ENCODE assay signal across 13 cellular contexts in the genomic region with DNA sequence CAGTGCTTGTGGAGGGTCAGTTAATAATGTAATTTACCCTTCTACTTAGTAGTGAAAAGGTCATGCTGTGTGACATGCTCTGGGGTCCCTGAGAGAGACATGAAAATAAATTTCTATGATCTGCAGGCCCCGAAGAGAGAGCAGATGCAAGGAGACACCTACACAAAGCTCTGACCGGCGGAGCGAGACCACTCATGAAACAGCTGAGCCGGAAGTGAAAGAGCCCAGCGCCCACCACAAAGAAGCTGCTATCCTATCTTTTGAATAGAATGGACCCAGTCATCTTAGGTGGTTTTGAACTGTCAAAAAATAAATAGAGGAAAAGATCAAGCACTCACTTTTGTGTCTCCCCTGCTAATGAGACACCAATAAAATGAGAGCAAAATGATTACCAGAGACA.
A peak's percentile ranks its signal among the peaks of the same experiment; 100 is the strongest.
DNase-seq lines count a peak whose midpoint lies in the region; ATAC-seq lines count a peak whose summit lies in the region.
"Had no signal": no experiment of that assay in that cellular context is flagged by ENCODE, and none has a peak within 500 bp of the region (broad histone marks: within the 10 kb centered on the region; RNA-seq: fewer than 3 reads in every experiment).

No MANE protein-coding gene starts in this region.

- H4K91ac ChIP-seq in neuronal stem cell (ENCODE audit: low read depth, low read length, poor library complexity): no peak overlapping the region

- H2BK12ac ChIP-seq in neuronal stem cell (ENCODE audit: low read length): no peak overlapping the region

- H3K27me3 Mint-ChIP-seq in effector memory CD8-positive, alpha-beta T cell: peaks cover 0 to 3% of the 10 kb centered on the region in 2 donors

- H3K9me3 ChIP-seq in neuronal stem cell (replicated peaks in 1 of 2; ENCODE audit: control insufficient read depth in 2 of 2, insufficient read depth in 1 of 2, low read depth in 1 of 2, low read length in 2 of 2): no peaks in the 10 kb centered on the region

- peaks cover 2 to 6% of the 10 kb centered on the region in 2 donors for H3K4me1 ChIP-seq in neuronal stem cell (ENCODE audit: control insufficient read depth in 2 of 2, insufficient read depth in 1 of 2, low read depth in 1 of 2, low read length in 2 of 2)

- ATAC-seq in GM19043 (IDR thresholded peaks at IDR 0.05; ENCODE audit: low read depth, unreplicated experiment): peak; percentile 96
- ATAC-seq in HG02759 (IDR thresholded peaks at IDR 0.05; ENCODE audit: unreplicated experiment): peak; percentile 96
- peak; percentile 88 for ATAC-seq in HG03558 (IDR thresholded peaks at IDR 0.05; ENCODE audit: extremely low read depth, unreplicated experiment)
- no peak for ATAC-seq in effector memory CD8-positive, alpha-beta T cell (replicated peaks)
- ATAC-seq: stimulated activated effector memory CD8-positive, alpha-beta T cell treated with anti-CD3 and anti-CD28 coated beads, Interleukin-12 subunit alpha, Interleukin-12 subunit beta, amount 100 ng/mL, for 72 hours had no signal

- H3K14ac ChIP-seq in neuronal stem cell (ENCODE audit: low read length): no peak overlapping the region

- no peak overlapping the region for H3K4me3 Mint-ChIP-seq in effector memory CD8-positive, alpha-beta T cell
- H3K4me3 Mint-ChIP-seq: mesothelial cell of epicardium; stimulated activated effector memory CD8-positive, alpha-beta T cell treated with anti-CD3 and anti-CD28 coated beads, Interleukin-12 subunit alpha, Interleukin-12 subunit beta, amount 100 ng/mL, for 72 hours had no signal

- no peak overlapping the region for H3K23ac ChIP-seq in neuronal stem cell (ENCODE audit: low read depth, low read length, poor library complexity)

- H2AFZ ChIP-seq in neuronal stem cell (ENCODE audit: low read length): no peak overlapping the region

- H2AK5ac ChIP-seq in neuronal stem cell (ENCODE audit: low read depth, low read length): no peak overlapping the region

- no peaks in the 10 kb centered on the region for H3K27me3 ChIP-seq in neuronal stem cell (ENCODE audit: control insufficient read depth in 3 of 3, insufficient read depth in 3 of 3, low read depth in 1 of 3, low read length in 3 of 3)

- no peak overlapping the region for H3K4me2 ChIP-seq in neuronal stem cell (ENCODE audit: insufficient read depth, low read length, poor library complexity, severe bottlenecking)

- H3K79me1 ChIP-seq in neuronal stem cell (ENCODE audit: low read depth, low read length): no peaks in the 10 kb centered on the region

- H3K9ac ChIP-seq in neuronal stem cell (ENCODE audit: low read depth, low read length, poor library complexity): no peak overlapping the region

- no peak overlapping the region for H4K8ac ChIP-seq in neuronal stem cell (ENCODE audit: low read depth, low read length)

- H3K4me3 ChIP-seq in neuronal stem cell (ENCODE audit: low read length in 2 of 2): no peak overlapping the region
- H3K4me3 ChIP-seq: SK-N-MC had no signal

- H2BK120ac ChIP-seq in neuronal stem cell (ENCODE audit: low read depth, low read length): no peak overlapping the region

- no peaks in the 10 kb centered on the region for H3K4me1 Mint-ChIP-seq in effector memory CD8-positive, alpha-beta T cell (ENCODE audit: low read depth in 2 of 2)
- H3K4me1 Mint-ChIP-seq: stimulated activated effector memory CD8-positive, alpha-beta T cell treated with anti-CD3 and anti-CD28 coated beads, Interleukin-12 subunit alpha, Interleukin-12 subunit beta, amount 100 ng/mL, for 72 hours had no signal

- no peak overlapping the region for H3K27ac Mint-ChIP-seq in effector memory CD8-positive, alpha-beta T cell
- H3K27ac Mint-ChIP-seq: mesothelial cell of epicardium; stimulated activated effector memory CD8-positive, alpha-beta T cell treated with anti-CD3 and anti-CD28 coated beads, Interleukin-12 subunit alpha, Interleukin-12 subunit beta, amount 100 ng/mL, for 72 hours had no signal

- H3K36me3 Mint-ChIP-seq in effector memory CD8-positive, alpha-beta T cell (ENCODE audit: insufficient read depth): no peaks in the 10 kb centered on the region
- H3K36me3 Mint-ChIP-seq: mesothelial cell of epicardium; stimulated activated effector memory CD8-positive, alpha-beta T cell treated with anti-CD3 and anti-CD28 coated beads, Interleukin-12 subunit alpha, Interleukin-12 subunit beta, amount 100 ng/mL, for 72 hours had no signal

- H2BK15ac ChIP-seq in neuronal stem cell (ENCODE audit: low read length): no peak overlapping the region

- no peaks in the 10 kb centered on the region for H3K36me3 ChIP-seq in neuronal stem cell (replicated peaks in 1 of 2; ENCODE audit: control insufficient read depth in 2 of 2, insufficient read depth in 2 of 2, low read length in 2 of 2)

- no peaks in the 10 kb centered on the region for H3K9me3 Mint-ChIP-seq in effector memory CD8-positive, alpha-beta T cell
- H3K9me3 Mint-ChIP-seq: stimulated activated effector memory CD8-positive, alpha-beta T cell treated with anti-CD3 and anti-CD28 coated beads, Interleukin-12 subunit alpha, Interleukin-12 subunit beta, amount 100 ng/mL, for 72 hours had no signal

- no peak overlapping the region for H3K27ac ChIP-seq in neuronal stem cell (replicated peaks; ENCODE audit: low read length)
- H3K27ac ChIP-seq: SK-N-MC had no signal

- no peak overlapping the region for H2BK5ac ChIP-seq in neuronal stem cell (ENCODE audit: low read length)

- H3K18ac ChIP-seq in neuronal stem cell (ENCODE audit: low read length): no peak overlapping the region

- DNase-seq in DMS79 (lab: John Stamatoyannopoulos, UW) (peak; percentile 36), NCI-H2081 treated with DMSO at 0.1 percent for 48 hours (lab: John Stamatoyannopoulos, UW) (no peak), neuronal stem cell (ENCODE audit: low spot score) (no peak), LoVo (ENCODE audit: low spot score) (no peak)
- DNase-seq in effector memory CD8-positive, alpha-beta T cell: no peak
- DNase-seq: central memory CD4-positive, alpha-beta T cell; Kasumi-1 had no signal

- H3K4ac ChIP-seq in neuronal stem cell (ENCODE audit: low read length): no peak overlapping the region

- WGBS in neuronal stem cell (ENCODE audit: extremely low coverage in 2 of 2, insufficient read length in 2 of 2, insufficient replicate concordance in 1 of 2), 2 donors: no CpG with 5 or more reads among the region's 6 CpGs
